8 cellular contexts compared by ENCODE assay signal in the genomic region with DNA sequence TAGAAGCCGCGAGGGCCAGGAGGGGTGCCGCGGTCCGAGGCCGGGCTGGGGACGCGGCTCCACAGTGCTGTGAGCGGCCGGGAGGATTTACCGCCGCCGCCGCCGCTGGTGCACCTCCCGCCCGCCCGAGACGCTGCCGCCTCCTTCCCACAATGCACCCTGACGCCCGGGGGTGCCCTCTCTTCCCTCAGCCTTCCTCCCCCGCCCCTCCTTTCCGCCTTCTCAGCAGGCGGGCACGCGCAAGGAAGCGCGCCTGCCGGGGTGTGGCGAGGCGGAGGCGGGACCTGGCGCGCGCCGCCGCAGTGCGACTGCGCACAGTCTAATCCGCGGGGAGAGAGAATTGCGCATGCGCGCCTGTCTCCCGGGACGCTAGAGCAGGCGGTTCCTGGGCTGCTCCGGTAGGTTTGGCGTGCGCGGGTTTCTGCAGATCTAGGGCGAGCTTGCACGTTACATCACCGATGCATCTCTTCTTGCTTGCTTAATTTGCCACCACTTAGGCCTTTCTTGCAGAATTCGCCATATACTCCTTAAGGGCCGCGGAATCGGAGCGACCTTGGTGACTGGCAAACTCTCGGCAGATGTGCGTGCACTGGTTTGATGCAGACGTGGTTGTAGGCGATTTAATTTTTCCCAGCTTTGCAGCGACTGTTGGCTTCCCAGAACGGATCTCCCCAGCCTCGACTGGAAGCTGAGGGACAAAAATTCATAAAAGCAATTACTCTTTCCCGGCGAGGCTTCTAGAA. TPM values are rescaled to one million over a fixed set of nuclear protein-coding genes. Genes with fewer than 3 reads are reported as not detected.
DNase-seq lines count a peak whose midpoint lies in the region; ATAC-seq, FAIRE-seq and TF ChIP-seq lines count a peak whose summit lies in the region.

A gene (plus strand): TSS at position 347 of the 743 bp plus-strand sequence. CDS start 506 bp downstream, outside the sequence.
A gene with protein sequence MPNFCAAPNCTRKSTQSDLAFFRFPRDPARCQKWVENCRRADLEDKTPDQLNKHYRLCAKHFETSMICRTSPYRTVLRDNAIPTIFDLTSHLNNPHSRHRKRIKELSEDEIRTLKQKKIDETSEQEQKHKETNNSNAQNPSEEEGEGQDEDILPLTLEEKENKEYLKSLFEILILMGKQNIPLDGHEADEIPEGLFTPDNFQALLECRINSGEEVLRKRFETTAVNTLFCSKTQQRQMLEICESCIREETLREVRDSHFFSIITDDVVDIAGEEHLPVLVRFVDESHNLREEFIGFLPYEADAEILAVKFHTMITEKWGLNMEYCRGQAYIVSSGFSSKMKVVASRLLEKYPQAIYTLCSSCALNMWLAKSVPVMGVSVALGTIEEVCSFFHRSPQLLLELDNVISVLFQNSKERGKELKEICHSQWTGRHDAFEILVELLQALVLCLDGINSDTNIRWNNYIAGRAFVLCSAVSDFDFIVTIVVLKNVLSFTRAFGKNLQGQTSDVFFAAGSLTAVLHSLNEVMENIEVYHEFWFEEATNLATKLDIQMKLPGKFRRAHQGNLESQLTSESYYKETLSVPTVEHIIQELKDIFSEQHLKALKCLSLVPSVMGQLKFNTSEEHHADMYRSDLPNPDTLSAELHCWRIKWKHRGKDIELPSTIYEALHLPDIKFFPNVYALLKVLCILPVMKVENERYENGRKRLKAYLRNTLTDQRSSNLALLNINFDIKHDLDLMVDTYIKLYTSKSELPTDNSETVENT (minus strand): TSS at position 156 of the 743 bp plus-strand sequence. CDS start 296 bp downstream, outside the sequence.

- H3K36me3 ChIP-seq in endodermal cell (ENCODE audit: control insufficient read depth, insufficient read depth, low read length) = no peaks in the 10 kb centered on the region

- peak; percentile 77 for ATAC-seq in GM21381 (IDR thresholded peaks at IDR 0.05; ENCODE audit: unreplicated experiment)
- peak; percentile 87 for ATAC-seq in activated CD8-positive, alpha-beta memory T cell treated with anti-CD3 and anti-CD28 coated beads, Interleukin-2, amount 10 ng/mL, durations not matched to agents 7 days and 5 days

- H3K9me3 Mint-ChIP-seq in activated CD8-positive, alpha-beta memory T cell treated with anti-CD3 and anti-CD28 coated beads, Interleukin-2, amount 10 ng/mL, durations not matched to agents 7 days and 5 days (ENCODE audit: low read depth) = no peaks in the 10 kb centered on the region
- H3K9me3 Mint-ChIP-seq in endodermal cell = no peaks in the 10 kb centered on the region
- H3K9me3 Mint-ChIP-seq in mesothelial cell of epicardium = no peaks in the 10 kb centered on the region

- FAIRE-seq in HTR-8/SVneo (lab: Jason Lieb, UNC) = peak; percentile 97

- CTCF ChIA-PET in activated CD8-positive, alpha-beta memory T cell treated with anti-CD3 and anti-CD28 coated beads, Interleukin-2, amount 10 ng/mL, durations not matched to agents 7 days and 5 days (lab: Charles Lee) = interaction anchor here (0.6 to 3.2 kb wide), 4 partner anchors 16 to 666 kb away, joined by 3 to 16 read pairs (median 4); no protein-coding TSS in a partner anchor

- H3K27ac ChIP-seq in endodermal cell (ENCODE audit: low read depth, low read length) = peak within 1 kb of the TSS; percentile 59

- H3K4me3 Mint-ChIP-seq in activated CD8-positive, alpha-beta memory T cell treated with anti-CD3 and anti-CD28 coated beads, Interleukin-2, amount 10 ng/mL, durations not matched to agents 7 days and 5 days = peak within 1 kb of the TSS; percentile 86
- H3K4me3 Mint-ChIP-seq in endodermal cell = peak within 1 kb of the TSS; percentile 85
- H3K4me3 Mint-ChIP-seq in mesothelial cell of epicardium = peak within 1 kb of the TSS; percentile 92

- TF ChIP-seq CTCF in endodermal cell (conservative IDR thresholded peaks at IDR 0.05) (no peak), mesothelial cell of epicardium (IDR thresholded peaks at IDR 0.05; ENCODE audit: unreplicated experiment) (no peak)

- H3K4me3 ChIP-seq in endodermal cell (ENCODE audit: low read length) = peak within 1 kb of the TSS; percentile 98

- H3K27ac Mint-ChIP-seq in activated CD8-positive, alpha-beta memory T cell treated with anti-CD3 and anti-CD28 coated beads, Interleukin-2, amount 10 ng/mL, durations not matched to agents 7 days and 5 days = peak within 1 kb of the TSS; percentile 89
- H3K27ac Mint-ChIP-seq in endodermal cell (peak within 1 kb of the TSS; percentile 86), mesothelial cell of epicardium (peak within 1 kb of the TSS; percentile 95)

- H3K4me1 Mint-ChIP-seq in activated CD8-positive, alpha-beta memory T cell treated with anti-CD3 and anti-CD28 coated beads, Interleukin-2, amount 10 ng/mL, durations not matched to agents 7 days and 5 days = peaks cover 55% of the 10 kb centered on the region
- peaks cover 28% of the 10 kb centered on the region for H3K4me1 Mint-ChIP-seq in endodermal cell
- H3K4me1 Mint-ChIP-seq in mesothelial cell of epicardium = peaks cover 35% of the 10 kb centered on the region

- no peaks in the 10 kb centered on the region for H3K9me3 ChIP-seq in endodermal cell (ENCODE audit: control insufficient read depth, low read length)

- peaks cover 4% of the 10 kb centered on the region for H3K36me3 Mint-ChIP-seq in activated CD8-positive, alpha-beta memory T cell treated with anti-CD3 and anti-CD28 coated beads, Interleukin-2, amount 10 ng/mL, durations not matched to agents 7 days and 5 days
- H3K36me3 Mint-ChIP-seq in endodermal cell (ENCODE audit: low read depth) (peaks cover 5% of the 10 kb centered on the region), mesothelial cell of epicardium (peaks cover 1% of the 10 kb centered on the region)

- no peaks in the 10 kb centered on the region for H3K27me3 ChIP-seq in endodermal cell (ENCODE audit: control insufficient read depth, insufficient read depth, low read length, poor library complexity, severe bottlenecking)

- peak within 1 kb of the TSS; percentile 56 for H3K9ac ChIP-seq in endodermal cell (ENCODE audit: extremely low read depth, low read length, poor library complexity, severe bottlenecking)

- WGBS in endodermal cell (ENCODE audit: insufficient coverage in 1 of 2, insufficient read length in 1 of 2), 2 experiments = 0% methylated on average over 27 to 69 of the region's 69 CpGs

- H3K27me3 Mint-ChIP-seq in activated CD8-positive, alpha-beta memory T cell treated with anti-CD3 and anti-CD28 coated beads, Interleukin-2, amount 10 ng/mL, durations not matched to agents 7 days and 5 days = no peaks in the 10 kb centered on the region
- H3K27me3 Mint-ChIP-seq in endodermal cell (ENCODE audit: insufficient read depth) (peaks cover 12% of the 10 kb centered on the region), mesothelial cell of epicardium (ENCODE audit: low read depth) (no peaks in the 10 kb centered on the region)

- H3K4me1 ChIP-seq in endodermal cell (ENCODE audit: control insufficient read depth, insufficient read depth, low read length) = peaks cover 3% of the 10 kb centered on the region

- peak; percentile 99 for DNase-seq in D341Med (ENCODE audit: low spot score)
- peak; percentile 99 for DNase-seq in HTR-8/SVneo (ENCODE audit: insufficient read length, low spot score)
- DNase-seq in NOMO-1 (lab: John Stamatoyannopoulos, UW; ENCODE audit: unreplicated experiment in 2 of 2) = peak; percentile 96 to 98
- DNase-seq in activated CD8-positive, alpha-beta memory T cell treated with anti-CD3 and anti-CD28 coated beads, Interleukin-2, amount 10 ng/mL, durations not matched to agents 7 days and 5 days = peak; percentile 98
- DNase-seq in endodermal cell = peak; percentile 98
- peak; percentile 97 to 99 for DNase-seq in mesothelial cell of epicardium (ENCODE audit: low spot score in 2 of 2, unreplicated experiment in 2 of 2)
- DNase-seq in stimulated activated CD8-positive, alpha-beta memory T cell treated with anti-CD3 and anti-CD28 coated beads, Interleukin-15, amount 100 ng/mL, for 4 hours (ENCODE audit: low read depth in 2 of 2) = peak; percentile 94 to 97

RNA-seq across cellular contexts. Expression of the first gene that starts in this region (rescaled TPM):
- total RNA-seq in activated CD8-positive, alpha-beta memory T cell treated with anti-CD3 and anti-CD28 coated beads, Interleukin-2, amount 10 ng/mL, durations not matched to agents 7 days and 5 days = 1 to 10 TPM; 3.5 to 4.0 TPM
- total RNA-seq in endodermal cell = 10 to 100 TPM in 1 of 2 donors, 1 to 10 TPM in 1; 6.6 to 13.5 TPM
- 8.3 TPM for polyA plus RNA-seq in endodermal cell (2013, experiment 1 of 2)
- polyA plus RNA-seq in endodermal cell (2013, experiment 2 of 2) = 7.7 TPM
- 10.0 to 11.4 TPM (median 11.2 TPM) in 3 replicates for total RNA-seq in mesothelial cell of epicardium

RNA-seq across cellular contexts. Expression of the second gene that starts in this region (rescaled TPM):
- total RNA-seq in activated CD8-positive, alpha-beta memory T cell treated with anti-CD3 and anti-CD28 coated beads, Interleukin-2, amount 10 ng/mL, durations not matched to agents 7 days and 5 days = 10 to 100 TPM; 39.8 to 44.8 TPM
- total RNA-seq in endodermal cell (10 to 100 TPM; 39.6 to 46.2 TPM), mesothelial cell of epicardium (58.4 to 61.7 TPM (median 60.3 TPM) in 3 replicates)
- 55.9 TPM for polyA plus RNA-seq in endodermal cell (2013, experiment 1 of 2)
- polyA plus RNA-seq in endodermal cell (2013, experiment 2 of 2) = 53.8 TPM

Comparison
In these comparisons a context has a peak if more than half of its experiments do, and no peak if none do; other contexts are left out.
1. Peak in every context shown above with its lines: DNase-seq, ATAC-seq, H3K4me3 ChIP-seq and H3K27ac ChIP-seq.